ENCODE assay signal across 17 cellular contexts in the genomic region with DNA sequence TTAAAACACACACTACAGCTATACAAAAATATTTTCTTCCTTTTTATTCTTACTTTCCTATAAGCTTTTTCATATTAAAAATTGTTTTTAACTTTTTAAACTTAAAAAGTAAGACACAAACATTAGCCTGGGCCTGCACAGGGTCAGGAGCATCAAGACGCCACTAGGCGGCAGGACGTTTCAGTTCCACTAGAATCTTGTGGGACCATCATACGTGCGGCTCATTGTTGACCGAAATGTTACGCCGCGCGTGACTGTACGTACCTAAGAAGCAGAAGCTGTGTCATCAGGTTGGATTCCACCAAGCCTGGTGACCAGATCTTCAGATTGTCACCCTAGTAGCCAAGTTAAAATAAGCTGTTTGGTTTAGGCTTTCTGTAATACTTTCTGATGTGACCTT. TPM values are rescaled to one million over a fixed set of nuclear protein-coding genes. Genes with fewer than 3 reads are reported as not detected.
A peak's percentile ranks its signal among the peaks of the same experiment; 100 is the strongest.
DNase-seq lines count a peak whose midpoint lies in the region; ATAC-seq, FAIRE-seq and TF ChIP-seq lines count a peak whose summit lies in the region.
"Had no signal": no experiment of that assay in that cellular context is flagged by ENCODE, and none has a peak within 500 bp of the region (broad histone marks: within the 10 kb centered on the region; RNA-seq: fewer than 3 reads in every experiment).

No MANE protein-coding gene starts in this region.

- DNase-seq in AG09309 (ENCODE audit: low read depth) = no peak
- no peak for DNase-seq in GM13977 (ENCODE audit: low spot score)
- no peak for DNase-seq in WERI-Rb-1
- DNase-seq in keratinocyte (ENCODE audit: low read depth, low spot score) = no peak
- DNase-seq in lower leg skin (ENCODE audit: low spot score in 2 of 2) = no peak
- DNase-seq in kidney glomerular epithelial cell (lab: John Stamatoyannopoulos, UW) = no peak
- DNase-seq: activated CD4-positive, alpha-beta T cell treated with anti-CD3 and anti-CD28 coated beads, Interleukin-2, amount 10 ng/mL, durations not matched to agents 7 days and 5 days; activated naive CD4-positive, alpha-beta T cell; CD4-positive, alpha-beta memory T cell; head of caudate nucleus; NCI-H1048; NCI-H524; retina had no signal

- no peak for ATAC-seq in GM18498 (IDR thresholded peaks at IDR 0.05; ENCODE audit: unreplicated experiment)
- no peak for ATAC-seq in HG02798 (IDR thresholded peaks at IDR 0.05; ENCODE audit: poor library complexity, unreplicated experiment)

- H3K27ac ChIP-seq in WERI-Rb-1 (no peak overlapping the region), keratinocyte (ENCODE audit: control insufficient read depth, insufficient read depth, low read length) (no peak overlapping the region)
- H3K27ac ChIP-seq: SK-N-MC had no signal

- H3K4me1 ChIP-seq in keratinocyte (ENCODE audit: control insufficient read depth, extremely low read depth, insufficient read depth, low read length) = peaks cover 7% of the 10 kb centered on the region

- H2AFZ ChIP-seq in keratinocyte (ENCODE audit: control insufficient read depth, low read length) = no peak overlapping the region

- intact Hi-C loops in lower leg skin (cut with DNase I; ENCODE audit: low total_unique reads) = no loop called here

- H3K9me3 ChIP-seq in WERI-Rb-1 (ENCODE audit: severe bottlenecking) (no peaks in the 10 kb centered on the region), keratinocyte (ENCODE audit: control insufficient read depth, low read depth, low read length) (no peaks in the 10 kb centered on the region)

- H3K27me3 ChIP-seq in WERI-Rb-1 (ENCODE audit: insufficient read depth, low read depth, severe bottlenecking) (no peaks in the 10 kb centered on the region), keratinocyte (ENCODE audit: control insufficient read depth, extremely low read depth, insufficient read depth, low read length) (no peaks in the 10 kb centered on the region)

- H4K20me1 ChIP-seq in keratinocyte (ENCODE audit: control insufficient read depth, extremely low read depth, insufficient read depth, low read length) = peaks cover 2% of the 10 kb centered on the region

- 96 to 97% methylated on average over 11 of the region's 11 CpGs for WGBS in lower leg skin, 2 donors

- no peak for TF ChIP-seq POLR2A in lower leg skin (IDR thresholded peaks at IDR 0.05)

- no peak overlapping the region for H3K4me2 ChIP-seq in keratinocyte (ENCODE audit: control insufficient read depth, extremely low read depth, insufficient read depth, low read depth, low read length)

- no peak overlapping the region for H3K9ac ChIP-seq in keratinocyte (ENCODE audit: control insufficient read depth, extremely low read depth, insufficient read depth, low read length)

- dilution Hi-C loops in keratinocyte (cut with MboI; ENCODE audit: extremely low pct_ligation_motif_present, low sequenced_read_pairs) = no loop called here

- no peak overlapping the region for H3K4me3 ChIP-seq in AG09309 (ENCODE audit: control insufficient read depth, low read depth, low read length)
- H3K4me3 ChIP-seq in WERI-Rb-1 (ENCODE audit: low read depth, low read length) = no peak overlapping the region
- no peak overlapping the region for H3K4me3 ChIP-seq in keratinocyte (ENCODE audit: control insufficient read depth in 2 of 3, extremely low read depth in 1 of 3, insufficient read depth in 2 of 3, low read depth in 1 of 3, low read length in 3 of 3)
- H3K4me3 ChIP-seq in lower leg skin (ENCODE audit: low read depth, poor library complexity, severe bottlenecking) = no peak overlapping the region
- H3K4me3 ChIP-seq: SK-N-MC had no signal

- H3K9me1 ChIP-seq in keratinocyte (ENCODE audit: control insufficient read depth, extremely low read depth, insufficient read depth, low read length) = no peaks in the 10 kb centered on the region

- no peak for FAIRE-seq in keratinocyte (lab: Jason Lieb, UNC)
- FAIRE-seq: colon had no signal

- H3K36me3 ChIP-seq in WERI-Rb-1 (no peaks in the 10 kb centered on the region), keratinocyte (ENCODE audit: control insufficient read depth in 2 of 2, extremely low read depth in 1 of 2, insufficient read depth in 2 of 2, low read length in 2 of 2) (peaks cover 11 to 21% of the 10 kb centered on the region in 2 experiments)

- TF ChIP-seq CTCF in AG09309 (IDR thresholded peaks at IDR 0.05; ENCODE audit: control insufficient read depth, insufficient read depth, low read depth, low read length, missing control alignments) = peak; percentile 28
- TF ChIP-seq CTCF in GM13977 (IDR thresholded peaks at IDR 0.05; ENCODE audit: extremely low read depth, insufficient read depth, missing control alignments) = peak; percentile 10
- TF ChIP-seq CTCF in WERI-Rb-1 (IDR thresholded peaks at IDR 0.05; ENCODE audit: low read depth, low read length) = peak; percentile 11; the same call in 1 of the 2 replicates
- peak in 2 of 3 experiments; percentile 33 to 37 for TF ChIP-seq CTCF in keratinocyte (optimal IDR thresholded peaks at IDR 0.05 in 1 of 3, IDR thresholded peaks at IDR 0.05 in 1 of 3, conservative IDR thresholded peaks at IDR 0.05 in 1 of 3; ENCODE audit: extremely low read depth in 1 of 3, insufficient read depth in 2 of 3, low read length in 3 of 3)
- TF ChIP-seq CTCF in lower leg skin (IDR thresholded peaks at IDR 0.05) = no peak

- H3K79me2 ChIP-seq in keratinocyte (ENCODE audit: control insufficient read depth, insufficient read depth, low read length) = peaks cover 80% of the 10 kb centered on the region

- in situ Hi-C loops in GM13977 (cut with MboI; ENCODE audit: low pct_unique_long_range_greater_than_20kb, low sequenced_read_pairs, unreplicated experiment) = no loop called here

RNA-seq across cellular contexts. Expression of a gene that starts 47.1 kb away (rescaled TPM):
- 75.4 to 92.0 TPM (median 79.3 TPM) in 3 replicates for polyA plus RNA-seq in keratinocyte
- polyA plus RNA-seq in keratinocyte (2011; ENCODE audit: low read depth) = 39.3 TPM
- polyA plus RNA-seq in keratinocyte (2011; cell fraction: cytosol; rRNA removed) = 58.0 and 63.5 TPM in 2 replicates
- 76.7 and 89.7 TPM in 2 replicates for polyA plus RNA-seq in keratinocyte (2011; cell fraction: nucleus; rRNA removed)
- polyA plus RNA-seq in keratinocyte (2012; ENCODE audit: low replicate concordance) = 47.6 and 78.5 TPM in 2 replicates
- 213 to 474 TPM (median 267 TPM) in 3 replicates for polyA minus RNA-seq in keratinocyte
- polyA minus RNA-seq in keratinocyte (2011; cell fraction: cytosol; rRNA and poly(A)+ RNA removed) = 76.7 TPM
- 61.2 and 107 TPM in 2 replicates for polyA minus RNA-seq in keratinocyte (2011; cell fraction: nucleus; rRNA and poly(A)+ RNA removed)
- 10 to 100 TPM; 54.3 to 69.0 (median 60.7) TPM for total RNA-seq in lower leg skin

Comparison
In these comparisons a context has a peak if more than half of its experiments do, and no peak if none do; other contexts are left out.
1. CTCF ChIP-seq: peak in AG09309 (single experiment), GM13977 (single experiment), WERI-Rb-1 (single experiment) and keratinocyte (2 of 3); none in lower leg skin (0 of 3).